Comparison of ENCODE assay signal across 22 cellular contexts in genomic region chr3:99323940-99324339, GRCh38.
"Had no signal": no experiment of that assay in that cellular context is flagged by ENCODE, and none has a peak within 500 bp of the region (broad histone marks: within the 10 kb centered on the region; RNA-seq: fewer than 3 reads in every experiment).

No MANE protein-coding gene starts in this region.

- H3K4me3 Mint-ChIP-seq: dendritic cell treated with granulocyte-macrophage colony-stimulating factor and Interleukin-4, amounts not matched to agents 40 ng/mL and 50 ng/mL, for 4 days; effector memory CD8-positive, alpha-beta T cell; endodermal cell had no signal

- H3K4me1 Mint-ChIP-seq: endodermal cell had no signal

- ATAC-seq: effector memory CD8-positive, alpha-beta T cell; esophagus mucosa; foreskin keratinocyte; gastrocnemius medialis; gastroesophageal sphincter; heart left ventricle; heart right ventricle had no signal

- H3K27me3 Mint-ChIP-seq: dendritic cell treated with granulocyte-macrophage colony-stimulating factor and Interleukin-4, amounts not matched to agents 40 ng/mL and 50 ng/mL, for 4 days; effector memory CD8-positive, alpha-beta T cell had no signal

- DNase-seq: colonic mucosa; cortex of kidney; dermis blood vessel endothelial cell; dorsolateral prefrontal cortex; effector CD4-positive, alpha-beta T cell; effector CD8-positive, alpha-beta T cell; effector memory CD4-positive, alpha-beta T cell; effector memory CD8-positive, alpha-beta T cell; endodermal cell; erythroblast; esophagus squamous epithelium; foreskin fibroblast; foreskin keratinocyte; foreskin melanocyte; gastrocnemius medialis; glutamatergic neuron; head of caudate nucleus; heart left ventricle; heart right ventricle had no signal

- H3K27ac Mint-ChIP-seq: dendritic cell treated with granulocyte-macrophage colony-stimulating factor and Interleukin-4, amounts not matched to agents 40 ng/mL and 50 ng/mL, for 4 days; effector memory CD8-positive, alpha-beta T cell; endodermal cell had no signal

- H3K9me3 Mint-ChIP-seq: dendritic cell treated with granulocyte-macrophage colony-stimulating factor and Interleukin-4, amounts not matched to agents 40 ng/mL and 50 ng/mL, for 4 days; endodermal cell had no signal
